In genomic region chr1:17033481-17033880, GRCh38 we compare ENCODE assay signal across 24 cellular contexts. TPM values are rescaled to one million over a fixed set of nuclear protein-coding genes. Genes with fewer than 3 reads are reported as not detected.
"Had no signal": no experiment of that assay in that cellular context is flagged by ENCODE, and none has a peak within 500 bp of the region (broad histone marks: within the 10 kb centered on the region; RNA-seq: fewer than 3 reads in every experiment).

No MANE protein-coding gene starts in this region.

- H3K27me3 ChIP-seq: neutrophil, pancreas, right lobe of liver, sigmoid colon, stomach, tibial artery, transverse colon, upper lobe of right lung, uterus had no signal

- H3K27ac ChIP-seq: neutrophil, pancreas, psoas muscle, right lobe of liver, sigmoid colon, stomach, thoracic aorta, tibial artery, transverse colon, upper lobe of right lung, uterus had no signal

- DNase-seq: naive thymus-derived CD8-positive, alpha-beta T cell; nephron progenitor cell; nucleus accumbens; psoas muscle; right cardiac atrium; sigmoid colon; small intestine; stimulated activated CD4-positive, alpha-beta T cell treated with anti-CD3 and anti-CD28 coated beads, Interleukin-15, amount 100 ng/mL, for 24 hours; stimulated activated CD4-positive, alpha-beta T cell treated with anti-CD3 and anti-CD28 coated beads, Interleukin-2, amount 100 ng/mL, for 24 hours; stimulated activated CD4-positive, alpha-beta T cell treated with anti-CD3 and anti-CD28 coated beads, Interleukin-2, amount 100 ng/mL, for 48 hours; stimulated activated CD4-positive, alpha-beta T cell treated with anti-CD3 and anti-CD28 coated beads, Interleukin-4, amount 100 ng/mL, for 24 hours; stimulated activated naive B cell treated with anti-CD40 and anti-IgM and Interleukin-4, amounts not matched to agents 10 μg/mL and 1 μg/mL and 100 μg/mL, for 72 hours; stimulated activated naive CD4-positive, alpha-beta T cell treated with Interleukin-2 at 50 U/mL for 16 hours; stomach; tibial artery; transverse colon; upper lobe of right lung; uterus had no signal

- ATAC-seq: naive thymus-derived CD8-positive, alpha-beta T cell; natural killer cell treated with Interleukin-12 subunit alpha and Interleukin-12 subunit beta and Interleukin-15 and Interleukin-18, amount 100 ng/mL, for 72 hours; pancreas; psoas muscle; right cardiac atrium; right lobe of liver; stimulated activated effector memory CD8-positive, alpha-beta T cell treated with anti-CD3 and anti-CD28 coated beads, Interleukin-12 subunit alpha, Interleukin-12 subunit beta, amount 100 ng/mL, for 72 hours; stimulated activated naive B cell treated with anti-CD40 and anti-IgM and Interleukin-4, amounts not matched to agents 10 μg/mL and 1 μg/mL and 100 μg/mL, for 72 hours; upper lobe of right lung had no signal

- H3K9me3 ChIP-seq: neutrophil, pancreas, psoas muscle, right lobe of liver, sigmoid colon, stomach, thoracic aorta, tibial artery, transverse colon, upper lobe of right lung, uterus had no signal

- H3K4me1 ChIP-seq: psoas muscle, sigmoid colon, tibial artery, transverse colon, uterus had no signal

- H3K4me3 ChIP-seq: pancreas, psoas muscle, right lobe of liver, sigmoid colon, stomach, thoracic aorta, tibial artery, transverse colon, upper lobe of right lung, uterus had no signal

- H3K36me3 ChIP-seq: uterus had no signal

RNA-seq across cellular contexts. Expression of gene MFAP2, which starts 53.1 kb away (rescaled TPM):
- total RNA-seq: naive thymus-derived CD8-positive, alpha-beta T cell; natural killer cell treated with Interleukin-12 subunit alpha and Interleukin-12 subunit beta and Interleukin-15 and Interleukin-18, amount 100 ng/mL, for 72 hours had no signal
